In the genomic region with DNA sequence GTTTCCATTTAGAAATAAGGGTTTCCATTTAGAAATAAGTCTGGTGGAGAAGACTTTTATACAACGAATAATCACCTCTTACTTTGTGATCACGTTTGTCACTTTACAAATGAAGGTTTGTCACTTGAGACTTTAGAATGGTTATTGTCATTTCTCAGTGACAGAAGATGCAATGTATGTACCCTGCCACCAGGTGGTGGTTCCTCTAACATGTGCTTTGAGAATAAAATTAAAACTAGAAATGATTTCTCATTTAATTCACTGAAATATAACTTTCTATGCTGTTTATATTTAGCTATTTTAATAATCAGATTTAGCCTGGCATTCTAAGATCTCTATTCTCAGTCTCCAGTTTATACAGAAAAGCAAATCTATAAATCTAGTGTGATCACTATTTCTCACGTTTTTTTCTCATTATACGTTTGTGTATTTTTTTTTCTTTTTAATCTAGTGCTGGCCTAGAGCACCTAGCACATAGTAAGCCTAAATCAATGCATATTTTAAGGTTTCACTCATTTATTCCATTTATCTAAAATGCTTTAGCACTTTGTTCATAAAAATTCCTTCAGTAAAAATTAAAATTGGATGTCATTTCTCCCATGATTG, we compare ENCODE assay signal across 10 cellular contexts. TPM values are rescaled to one million over a fixed set of nuclear protein-coding genes. Genes with fewer than 3 reads are reported as not detected.
A peak's percentile ranks its signal among the peaks of the same experiment; 100 is the strongest.
DNase-seq lines count a peak whose midpoint lies in the region; ATAC-seq and TF ChIP-seq lines count a peak whose summit lies in the region.
"Had no signal": no experiment of that assay in that cellular context is flagged by ENCODE, and none has a peak within 500 bp of the region (broad histone marks: within the 10 kb centered on the region; RNA-seq: fewer than 3 reads in every experiment).

No MANE protein-coding gene starts in this region.

- H3K4me3 Mint-ChIP-seq in CD4-positive, alpha-beta T cell, result no peak overlapping the region
- H3K4me3 Mint-ChIP-seq: T-helper 1 cell treated with Interleukin-12 subunit alpha and Interleukin-12 subunit beta and Interleukin-4 antibody, amounts not matched to agents 30 μg/mL and 1 μg/mL, for 36 hours had no signal

- H3K4me3 ChIP-seq in kidney epithelial cell (ENCODE audit: low read depth, low read length), result no peak overlapping the region
- H3K4me3 ChIP-seq: BLaER1 treated with 17β-estradiol and CSF1 and Interleukin-3, amounts not matched to agents 10 nM and 100 nM had no signal

- TF ChIP-seq CTCF in kidney epithelial cell (IDR thresholded peaks at IDR 0.05; ENCODE audit: insufficient read depth, low read length, poor library complexity, severe bottlenecking), result peak; percentile 63
- no peak for TF ChIP-seq CTCF in CD4-positive, alpha-beta T cell (IDR thresholded peaks at IDR 0.05)

- H3K27me3 ChIP-seq in kidney epithelial cell (ENCODE audit: control insufficient read depth, insufficient read depth, low read length), result no peaks in the 10 kb centered on the region
- H3K27me3 ChIP-seq in CD4-positive, alpha-beta T cell (ENCODE audit: control insufficient read depth, insufficient read depth, low read length), result no peaks in the 10 kb centered on the region
- H3K27me3 ChIP-seq: BLaER1 treated with 17β-estradiol and CSF1 and Interleukin-3, amounts not matched to agents 10 nM and 100 nM had no signal

- H3K36me3 Mint-ChIP-seq in CD4-positive, alpha-beta T cell (ENCODE audit: low read depth), result no peaks in the 10 kb centered on the region

- H3K27ac Mint-ChIP-seq in CD4-positive, alpha-beta T cell, result no peak overlapping the region
- H3K27ac Mint-ChIP-seq: T-helper 1 cell treated with Interleukin-12 subunit alpha and Interleukin-12 subunit beta and Interleukin-4 antibody, amounts not matched to agents 30 μg/mL and 1 μg/mL, for 36 hours had no signal

- H3K4me1 Mint-ChIP-seq in CD4-positive, alpha-beta T cell (ENCODE audit: low read depth), result no peaks in the 10 kb centered on the region

- H3K9me3 ChIP-seq in CD4-positive, alpha-beta T cell (ENCODE audit: control insufficient read depth, low read length), result no peaks in the 10 kb centered on the region
- H3K9me3 ChIP-seq: BLaER1 treated with 17β-estradiol and CSF1 and Interleukin-3, amounts not matched to agents 10 nM and 100 nM had no signal

- intact Hi-C loops in CD4-positive, alpha-beta T cell (cut with DNase I, micrococcal nuclease), result no loop called here

- ATAC-seq in HG02884 (IDR thresholded peaks at IDR 0.05; ENCODE audit: unreplicated experiment), result peak; percentile 80
- ATAC-seq in GM19023 (IDR thresholded peaks at IDR 0.05; ENCODE audit: unreplicated experiment), result no peak
- no peak for ATAC-seq in CD4-positive, alpha-beta T cell (ENCODE audit: poor library complexity)

- DNase-seq in NCI-H1417 (lab: John Stamatoyannopoulos, UW), result peak in 2 of 3 experiments; percentile 22 to 49
- no peak for DNase-seq in NCI-H1417 treated with DMSO at 0.1 percent for 48 hours (lab: John Stamatoyannopoulos, UW)
- DNase-seq in SK-MEL-5 (ENCODE audit: low read depth, low spot score), result peak; percentile 37
- no peak for DNase-seq in kidney epithelial cell (ENCODE audit: low read depth)
- no peak for DNase-seq in NCI-H1930 (lab: John Stamatoyannopoulos, UW)
- no peak for DNase-seq in CD4-positive, alpha-beta T cell

- in situ Hi-C loops in SK-MEL-5 (cut with HindIII; ENCODE audit: low pct_unique_long_range_greater_than_20kb, low sequenced_read_pairs), result no loop called here

- H3K9me3 Mint-ChIP-seq in CD4-positive, alpha-beta T cell, result peaks cover 5% of the 10 kb centered on the region
- H3K9me3 Mint-ChIP-seq: T-helper 1 cell treated with Interleukin-12 subunit alpha and Interleukin-12 subunit beta and Interleukin-4 antibody, amounts not matched to agents 30 μg/mL and 1 μg/mL, for 36 hours had no signal

- no peaks in the 10 kb centered on the region for H3K36me3 ChIP-seq in kidney epithelial cell (ENCODE audit: control insufficient read depth, insufficient read depth, low read length)
- H3K36me3 ChIP-seq: BLaER1 treated with 17β-estradiol and CSF1 and Interleukin-3, amounts not matched to agents 10 nM and 100 nM had no signal

- no peaks in the 10 kb centered on the region for H3K27me3 Mint-ChIP-seq in CD4-positive, alpha-beta T cell

- CTCF ChIA-PET in CD4-positive, alpha-beta T cell (lab: Charles Lee), result no interaction called here

- POLR2A ChIA-PET in CD4-positive, alpha-beta T cell (lab: Charles Lee), result no interaction called here

- H3K27ac ChIP-seq in CD4-positive, alpha-beta T cell (ENCODE audit: low read depth, low read length), result no peak overlapping the region
- H3K27ac ChIP-seq: BLaER1 treated with 17β-estradiol and CSF1 and Interleukin-3, amounts not matched to agents 10 nM and 100 nM had no signal

RNA-seq across cellular contexts. Expression of gene TFAP2D, which starts 57.4 kb away (rescaled TPM):
- not detected in 2 replicates for total RNA-seq in SK-MEL-5 (2014; rRNA removed; shearing (Covaris generic))
- not detected in 2 replicates for polyA plus RNA-seq in SK-MEL-5 (2015; cell fraction: cytosol; rRNA removed)
- not detected in 2 replicates for polyA plus RNA-seq in SK-MEL-5 (2015; cell fraction: nucleus; rRNA removed)
- not detected in 2 replicates for total RNA-seq in kidney epithelial cell
- total RNA-seq in CD4-positive, alpha-beta T cell, result not detected

Comparison
In these comparisons a context has a peak if more than half of its experiments do, and no peak if none do; other contexts are left out.
1. DNase-seq: peak in NCI-H1417 (2 of 3) and SK-MEL-5 (single experiment); none in NCI-H1417 treated with DMSO at 0.1 percent for 48 hours (single experiment), kidney epithelial cell (single experiment), NCI-H1930 (0 of 2) and CD4-positive, alpha-beta T cell (0 of 10).